Comparison of ENCODE assay signal across 22 cellular contexts in the genomic region with DNA sequence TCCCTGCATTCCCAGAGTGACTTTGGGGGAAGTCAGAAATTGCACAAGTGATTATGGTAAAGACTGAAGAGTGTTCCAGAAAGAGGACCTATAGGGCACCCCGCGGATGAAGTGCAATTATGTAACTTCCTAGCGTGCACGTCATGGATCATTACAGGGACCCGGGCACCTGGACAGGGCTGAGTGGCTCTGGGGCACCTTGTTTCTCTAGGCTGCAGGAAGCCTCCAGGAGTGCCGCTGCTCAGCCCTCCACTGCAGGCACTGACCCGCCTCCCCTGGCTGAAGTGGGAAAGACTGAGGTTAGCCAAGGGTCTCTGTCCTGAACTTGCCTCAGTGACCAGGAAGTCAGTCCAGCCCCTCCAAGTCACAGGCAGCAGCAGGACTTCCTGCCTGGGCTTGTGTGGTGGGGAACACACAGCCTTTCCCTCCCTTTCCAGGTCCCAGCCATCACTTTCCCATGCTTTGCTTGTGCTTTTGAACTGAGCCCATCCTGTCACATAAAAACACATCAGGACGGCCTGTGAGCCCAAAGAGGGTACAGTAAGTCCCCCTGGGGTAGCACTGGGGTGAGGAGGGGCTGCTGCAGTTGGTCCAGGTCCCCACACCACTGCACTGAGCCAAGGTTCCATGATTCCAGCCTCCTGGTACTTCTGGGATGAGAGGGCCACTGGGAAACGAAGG. TPM values are rescaled to one million over a fixed set of nuclear protein-coding genes. Genes with fewer than 3 reads are reported as not detected.
DNase-seq lines count a peak whose midpoint lies in the region; ATAC-seq and TF ChIP-seq lines count a peak whose summit lies in the region.
"Had no signal": no experiment of that assay in that cellular context is flagged by ENCODE, and none has a peak within 500 bp of the region (broad histone marks: within the 10 kb centered on the region; RNA-seq: fewer than 3 reads in every experiment).

No MANE protein-coding gene starts in this region.

- H2BK120ac ChIP-seq in H9 (ENCODE audit: low read depth, low read length, poor library complexity, severe bottlenecking): no peak overlapping the region

- H3K9me3 Mint-ChIP-seq in H9 (peaks cover 4% of the 10 kb centered on the region in 2 experiments), endodermal cell (peaks cover 4% of the 10 kb centered on the region)
- H3K9me3 Mint-ChIP-seq: activated naive CD4-positive, alpha-beta T cell treated with anti-CD3 and anti-CD28 coated beads, Interleukin-2, amount 50 U/mL, for 24 hours had no signal

- no peaks in the 10 kb centered on the region for H3K79me2 ChIP-seq in H9 (ENCODE audit: insufficient read depth, low read length)

- peak; percentile 30 for DNase-seq in H9
- DNase-seq in endodermal cell: peak; percentile 44
- peak; percentile 68 for DNase-seq in mesenteric fat pad (ENCODE audit: low spot score)
- DNase-seq in Ammon's horn (ENCODE audit: low spot score): no peak
- DNase-seq: activated CD4-positive, alpha-beta T cell treated with anti-CD3 and anti-CD28 coated beads for 36 hours; activated T-cell treated with anti-CD3 and anti-CD28 coated beads for 4 hours; BE2C; erythroblast; immature natural killer cell; MG63; NCI-H2171; NK-92 treated with Interleukin-12 subunit alpha and Interleukin-12 subunit beta, amount 100 ng/mL, for 24 hours; nucleus accumbens; T-helper 9 cell had no signal

- H3K23ac ChIP-seq in H9 (ENCODE audit: insufficient read length, low read depth, low read length): no peak overlapping the region

- no peak overlapping the region for H2BK15ac ChIP-seq in H9 (ENCODE audit: low read depth, low read length)

- H3K27me3 Mint-ChIP-seq in H9 (ENCODE audit: low read depth) (no peaks in the 10 kb centered on the region), endodermal cell (ENCODE audit: insufficient read depth) (no peaks in the 10 kb centered on the region)
- H3K27me3 Mint-ChIP-seq: activated CD4-positive, alpha-beta T cell treated with anti-CD3 and anti-CD28 coated beads for 36 hours; activated naive CD4-positive, alpha-beta T cell treated with anti-CD3 and anti-CD28 coated beads, Interleukin-2, amount 50 U/mL, for 24 hours; brain; dendritic cell treated with granulocyte-macrophage colony-stimulating factor and Interleukin-4, amounts not matched to agents 40 ng/mL and 50 ng/mL, for 4 days had no signal

- TF ChIP-seq CTCF in H9 (conservative IDR thresholded peaks at IDR 0.05): no peak
- TF ChIP-seq CTCF in endodermal cell (conservative IDR thresholded peaks at IDR 0.05): no peak

- H3K4me3 ChIP-seq in BLaER1 (no peak overlapping the region), endodermal cell (ENCODE audit: low read length) (no peak overlapping the region)
- H3K4me3 ChIP-seq: MG63, SJSA1 had no signal

- H4K5ac ChIP-seq in H9 (ENCODE audit: insufficient read length, low read depth, low read length): no peak overlapping the region

- H4K91ac ChIP-seq in H9 (ENCODE audit: insufficient read length, low read depth, low read length): no peak overlapping the region

- no peak overlapping the region for H4K8ac ChIP-seq in H9 (replicated peaks; ENCODE audit: insufficient read length, low read depth, low read length)

- no peak overlapping the region for H3T11ph ChIP-seq in H9 (ENCODE audit: low read length)

- no peak overlapping the region for H3K4ac ChIP-seq in H9 (ENCODE audit: low read depth, low read length)

- H3K4me2 ChIP-seq in BLaER1 (peak overlapping the region; percentile 57), H9 (ENCODE audit: insufficient read depth, insufficient read length, low read length) (no peak overlapping the region)

- H3K27ac Mint-ChIP-seq in H9 (no peak overlapping the region), endodermal cell (no peak overlapping the region)
- H3K27ac Mint-ChIP-seq: activated CD4-positive, alpha-beta T cell treated with anti-CD3 and anti-CD28 coated beads for 36 hours; activated naive CD4-positive, alpha-beta T cell treated with anti-CD3 and anti-CD28 coated beads, Interleukin-2, amount 50 U/mL, for 24 hours; brain; dendritic cell treated with granulocyte-macrophage colony-stimulating factor and Interleukin-4, amounts not matched to agents 40 ng/mL and 50 ng/mL, for 4 days; immature natural killer cell had no signal

- H3K4me1 ChIP-seq in BLaER1: peaks cover 40% of the 10 kb centered on the region
- H3K4me1 ChIP-seq in H9 (ENCODE audit: insufficient read depth, low read length): peaks cover 3% of the 10 kb centered on the region; the same call in 1 of the 2 replicates
- H3K4me1 ChIP-seq in endodermal cell (ENCODE audit: control insufficient read depth, insufficient read depth, low read length): no peaks in the 10 kb centered on the region
- H3K4me1 ChIP-seq: BE2C, SJSA1 had no signal

- H4K20me1 ChIP-seq in BLaER1 (no peaks in the 10 kb centered on the region), H9 (ENCODE audit: control insufficient read depth, insufficient read depth, insufficient read length) (no peaks in the 10 kb centered on the region)

- H2BK5ac ChIP-seq in H9 (ENCODE audit: insufficient read length, low read length): no peak overlapping the region

- H3K9me3 ChIP-seq in BLaER1: 0 out of 2 replicates have a peak, but pooled peaks cover 5% of the 10 kb centered on the region
- H3K9me3 ChIP-seq in H9 (ENCODE audit: control insufficient read depth, low read depth, low read length): no peaks in the 10 kb centered on the region
- no peaks in the 10 kb centered on the region for H3K9me3 ChIP-seq in endodermal cell (ENCODE audit: control insufficient read depth, low read length)
- H3K9me3 ChIP-seq: BE2C, MG63 had no signal

- H3K4me1 Mint-ChIP-seq in H9 (peaks cover 4 to 8% of the 10 kb centered on the region in 2 experiments; a peak in 3 of 4 replicates), endodermal cell (peaks cover 3% of the 10 kb centered on the region)
- H3K4me1 Mint-ChIP-seq: activated CD4-positive, alpha-beta T cell treated with anti-CD3 and anti-CD28 coated beads for 36 hours; activated naive CD4-positive, alpha-beta T cell treated with anti-CD3 and anti-CD28 coated beads, Interleukin-2, amount 50 U/mL, for 24 hours; brain; immature natural killer cell had no signal

- no peak overlapping the region for H2AK5ac ChIP-seq in H9 (ENCODE audit: insufficient read length, low read length)

- ATAC-seq in HG03175 (IDR thresholded peaks at IDR 0.05; ENCODE audit: unreplicated experiment) (no peak), GM19397 (IDR thresholded peaks at IDR 0.05; ENCODE audit: unreplicated experiment) (no peak), HG02938 (IDR thresholded peaks at IDR 0.05; ENCODE audit: unreplicated experiment) (no peak)
- ATAC-seq: activated CD4-positive, alpha-beta T cell treated with anti-CD3 and anti-CD28 coated beads for 36 hours had no signal

- H3K14ac ChIP-seq in H9 (ENCODE audit: insufficient read depth, low read length): no peak overlapping the region; the same call in 1 of the 2 replicates

- H3K56ac ChIP-seq in H9 (ENCODE audit: insufficient read length, low read depth, low read length): no peak overlapping the region

- H3K23me2 ChIP-seq in H9 (ENCODE audit: insufficient read length, low read depth, low read length, poor library complexity, severe bottlenecking): no peaks in the 10 kb centered on the region

- H3K4me3 Mint-ChIP-seq in H9 (no peak overlapping the region), endodermal cell (no peak overlapping the region)
- H3K4me3 Mint-ChIP-seq: activated CD4-positive, alpha-beta T cell treated with anti-CD3 and anti-CD28 coated beads for 36 hours; activated naive CD4-positive, alpha-beta T cell treated with anti-CD3 and anti-CD28 coated beads, Interleukin-2, amount 50 U/mL, for 24 hours; brain; dendritic cell treated with granulocyte-macrophage colony-stimulating factor and Interleukin-4, amounts not matched to agents 40 ng/mL and 50 ng/mL, for 4 days; immature natural killer cell had no signal

- no CpG with 5 or more reads among the region's 9 CpGs for WGBS in H9 (ENCODE audit: extremely low coverage, insufficient read length, low lambda C conversion rate)
- WGBS in endodermal cell (ENCODE audit: insufficient coverage in 1 of 2, insufficient read length in 1 of 2), 2 experiments: 91 to 97% methylated on average over 5 to 9 of the region's 9 CpGs

- H3K27me3 ChIP-seq in BLaER1: no peaks in the 10 kb centered on the region
- H3K27me3 ChIP-seq in H9 (ENCODE audit: insufficient read depth, low read length): no peaks in the 10 kb centered on the region
- H3K27me3 ChIP-seq in endodermal cell (ENCODE audit: control insufficient read depth, insufficient read depth, low read length, poor library complexity, severe bottlenecking): no peaks in the 10 kb centered on the region
- H3K27me3 ChIP-seq: BE2C, MG63, SJSA1 had no signal

- no peaks in the 10 kb centered on the region for H3K79me1 ChIP-seq in H9 (ENCODE audit: insufficient read depth, low read depth, low read length, poor library complexity, severe bottlenecking)

- H3K18ac ChIP-seq in H9 (ENCODE audit: insufficient read length, low read depth, low read length): no peak overlapping the region

- H3K9ac ChIP-seq in BLaER1 (no peak overlapping the region; the same call in 1 of the 2 replicates), H9 (ENCODE audit: extremely low read depth, insufficient read length, low read length) (no peak overlapping the region), endodermal cell (ENCODE audit: extremely low read depth, low read length, poor library complexity, severe bottlenecking) (no peak overlapping the region)

- H2BK20ac ChIP-seq in H9 (ENCODE audit: low read depth, low read length, poor library complexity, severe bottlenecking): no peak overlapping the region

- no peaks in the 10 kb centered on the region for H3K36me3 ChIP-seq in BLaER1
- no peaks in the 10 kb centered on the region for H3K36me3 ChIP-seq in endodermal cell (ENCODE audit: control insufficient read depth, insufficient read depth, low read length)
- H3K36me3 ChIP-seq: BE2C, MG63, SJSA1 had no signal

- H3K36me3 Mint-ChIP-seq in H9 (ENCODE audit: insufficient read depth in 1 of 3, low read depth in 3 of 3) (peaks cover 0 to 4% (median 3%) of the 10 kb centered on the region in 3 experiments; a peak in 4 of 7 replicates), endodermal cell (ENCODE audit: low read depth) (no peaks in the 10 kb centered on the region)
- H3K36me3 Mint-ChIP-seq: brain had no signal

- no peak overlapping the region for H2AFZ ChIP-seq in H9 (ENCODE audit: low read length)

- no peak overlapping the region for H2BK12ac ChIP-seq in H9 (ENCODE audit: insufficient read length, low read depth, low read length)

- H3K27ac ChIP-seq in BLaER1: peak overlapping the region; percentile 63; the same call in 1 of the 2 replicates
- no peak overlapping the region for H3K27ac ChIP-seq in H9 (ENCODE audit: insufficient read length, low read depth, low read length)
- H3K27ac ChIP-seq in endodermal cell (ENCODE audit: low read depth, low read length): no peak overlapping the region
- H3K27ac ChIP-seq: SJSA1 had no signal

RNA-seq across cellular contexts. Expression of a gene that starts 19.7 kb away (rescaled TPM):
- total RNA-seq in H9 (2021): 28.4 and 29.0 TPM in 2 replicates
- total RNA-seq in endodermal cell: 10 to 100 TPM; 19.5 to 22.9 TPM
- 19.9 TPM for polyA plus RNA-seq in endodermal cell (2013, experiment 1 of 2)
- polyA plus RNA-seq in endodermal cell (2013, experiment 2 of 2): 17.1 TPM
- 20.4 TPM for total RNA-seq in mesenteric fat pad

RNA-seq across cellular contexts. Expression of a gene that starts 49.2 kb away (rescaled TPM):
- 24.6 and 27.1 TPM in 2 replicates for total RNA-seq in H9 (2021)
- 10 to 100 TPM; 37.1 to 45.8 TPM for total RNA-seq in endodermal cell
- 34.9 TPM for polyA plus RNA-seq in endodermal cell (2013, experiment 1 of 2)
- polyA plus RNA-seq in endodermal cell (2013, experiment 2 of 2): 34.2 TPM
- total RNA-seq in mesenteric fat pad: 50.8 TPM
